In genomic region chr15:48976444-48977088, GRCh38 we compare ENCODE assay signal across 9 cellular contexts. TPM values are rescaled to one million over a fixed set of nuclear protein-coding genes. Genes with fewer than 3 reads are reported as not detected.
A peak's percentile ranks its signal among the peaks of the same experiment; 100 is the strongest.
DNase-seq lines count a peak whose midpoint lies in the region; ATAC-seq, FAIRE-seq and TF ChIP-seq lines count a peak whose summit lies in the region.
"Had no signal": no experiment of that assay in that cellular context is flagged by ENCODE, and none has a peak within 500 bp of the region (broad histone marks: within the 10 kb centered on the region; RNA-seq: fewer than 3 reads in every experiment).

No MANE protein-coding gene starts in this region.

- 0 out of 2 replicates have a peak, but pooled peaks have one; percentile 5 for TF ChIP-seq CTCF in HepG2 (CRISPR knock-in tag; IDR thresholded peaks at IDR 0.05)
- no peak for TF ChIP-seq CTCF in testis (IDR thresholded peaks at IDR 0.05)

- TF ChIP-seq RAD21 in HepG2 (CRISPR knock-in tag; IDR thresholded peaks at IDR 0.05), result no peak

- intact Hi-C loops in HepG2 (cut with micrococcal nuclease; ENCODE audit: unreplicated experiment), result loop anchor here (2.0 kb wide), 1 partner anchor 170 kb away; no protein-coding TSS in a partner anchor
- intact Hi-C loops in testis (cut with DNase I; ENCODE audit: low total_unique reads), result no loop called here

- no TSS peak for BruUV-seq in HepG2 (replicated peaks; lab: Mats Ljungman, UMichigan)

- POLR2A ChIA-PET in HepG2 (lab: Yijun Ruan, JAX), result interaction anchor here (0.8 to 2.0 kb wide), 4 partner anchors 70 to 193 kb away, joined by 3 to 10 read pairs (median 6); partner anchors contain the start of genes CEP152, GALK2 and SECISBP2L

- TF ChIP-seq POLR2A in HepG2 (IDR thresholded peaks at IDR 0.05; ENCODE audit: insufficient read depth in 1 of 2, low read depth in 2 of 2, low read length in 2 of 2) (0 out of 4 replicates have a peak, but pooled peaks of 1 of the 2 experiments have one; percentile 11), testis (IDR thresholded peaks at IDR 0.05) (no peak)

- peak overlapping the region; percentile 51 for H3K27ac ChIP-seq in HepG2 (ENCODE audit: extremely low read length, insufficient read depth, low read length)
- peak overlapping the region; percentile 69 to 83 for H3K27ac ChIP-seq in testis
- H3K27ac ChIP-seq: HL-60 had no signal

- no peaks in the 10 kb centered on the region for H4K20me1 ChIP-seq in HepG2 (ENCODE audit: insufficient read depth, low read length)

- peaks cover 23% of the 10 kb centered on the region for H3K27me3 Mint-ChIP-seq in activated T-cell treated with anti-CD3 and anti-CD28 coated beads, Interleukin-2, amount 50 U/mL, for 72 hours (ENCODE audit: low read depth)

- ATAC-seq in activated T-cell treated with anti-CD3 and anti-CD28 coated beads, Interleukin-2, amount 50 U/mL, for 72 hours (replicated peaks in 1 of 2), result no peak
- peak; percentile 71 for ATAC-seq in HepG2
- no peak for ATAC-seq in GM19463 (IDR thresholded peaks at IDR 0.05; ENCODE audit: unreplicated experiment)

- peak overlapping the region; percentile 57 to 73 for H3K4me3 Mint-ChIP-seq in activated T-cell treated with anti-CD3 and anti-CD28 coated beads, Interleukin-2, amount 50 U/mL, for 72 hours

- peak overlapping the region; percentile 97 for H2AFZ ChIP-seq in HepG2 (ENCODE audit: low read length)

- H3K4me3 ChIP-seq in adipocyte (ENCODE audit: low read length) (peak overlapping the region; percentile 79), HepG2 (replicated peaks in 1 of 3; ENCODE audit: insufficient read depth in 1 of 3, low read depth in 2 of 3, low read length in 3 of 3) (peak overlapping the region; percentile 69 to 80 (median 71)), testis (peak overlapping the region; percentile 56 to 68)

- H3K27me3 ChIP-seq in adipocyte (replicated peaks; ENCODE audit: control insufficient read depth, insufficient read depth, low read length), result peaks cover 6% of the 10 kb centered on the region
- peaks cover 3 to 12% of the 10 kb centered on the region in 2 experiments; a peak in 3 of 5 replicates for H3K27me3 ChIP-seq in HepG2 (ENCODE audit: control insufficient read depth in 1 of 2, insufficient read depth in 2 of 2, low read length in 2 of 2)
- H3K27me3 ChIP-seq in testis, result no peaks in the 10 kb centered on the region

- no peaks in the 10 kb centered on the region for H3K9me3 ChIP-seq in adipocyte (ENCODE audit: control insufficient read depth, low read length)
- no peaks in the 10 kb centered on the region for H3K9me3 ChIP-seq in HepG2 (ENCODE audit: low read length)
- no peaks in the 10 kb centered on the region for H3K9me3 ChIP-seq in testis

- CTCF ChIA-PET in HepG2 (lab: Yijun Ruan, JAX; ENCODE audit: low intra/inter-chr PET ratio, low total read pairs), result no interaction called here

- in situ Hi-C loops in HepG2 (cut with HindIII; ENCODE audit: extremely low pct_ligation_motif_present, low pct_unique_long_range_greater_than_20kb), result no loop called here

- no peaks in the 10 kb centered on the region for H3K36me3 ChIP-seq in adipocyte (ENCODE audit: control insufficient read depth, insufficient read depth, low read length, severe bottlenecking)
- no peaks in the 10 kb centered on the region for H3K36me3 ChIP-seq in HepG2 (replicated peaks in 1 of 2; ENCODE audit: control insufficient read depth in 1 of 2, insufficient read depth in 2 of 2, low read length in 2 of 2)
- H3K36me3 ChIP-seq in testis (ENCODE audit: low read depth, missing control alignments), result no peaks in the 10 kb centered on the region

- H3K9me3 Mint-ChIP-seq in activated T-cell treated with anti-CD3 and anti-CD28 coated beads, Interleukin-2, amount 50 U/mL, for 72 hours, result no peaks in the 10 kb centered on the region

- H3K4me1 Mint-ChIP-seq in activated T-cell treated with anti-CD3 and anti-CD28 coated beads, Interleukin-2, amount 50 U/mL, for 72 hours (ENCODE audit: low read depth), result peaks cover 10% of the 10 kb centered on the region

- peak; percentile 8 for FAIRE-seq in HepG2 (lab: Jason Lieb, UNC)

- DNase-seq in activated T-cell treated with anti-CD3 and anti-CD28 coated beads, Interleukin-2, amount 50 U/mL, for 72 hours, result no peak
- no peak for DNase-seq in activated T-cell treated with anti-CD3 and anti-CD28 coated beads for 4 hours
- DNase-seq in adipocyte (ENCODE audit: low read depth), result no peak
- peak; percentile 45 for DNase-seq in HepG2 (ENCODE audit: low spot score)
- no peak for DNase-seq in testis
- DNase-seq in MV-4-11 (lab: John Stamatoyannopoulos, UW), result no peak
- DNase-seq in T1000 (lab: John Stamatoyannopoulos, UW), result no peak

- peaks cover 14% of the 10 kb centered on the region for H3K4me1 ChIP-seq in adipocyte (ENCODE audit: control insufficient read depth, insufficient read depth, low read length)
- peaks cover 18% of the 10 kb centered on the region for H3K4me1 ChIP-seq in HepG2 (ENCODE audit: insufficient read depth, low read length)
- peaks cover 4% of the 10 kb centered on the region for H3K4me1 ChIP-seq in testis

- no peak overlapping the region for H3K27ac Mint-ChIP-seq in activated T-cell treated with anti-CD3 and anti-CD28 coated beads, Interleukin-2, amount 50 U/mL, for 72 hours

- H3K79me2 ChIP-seq in HepG2 (ENCODE audit: insufficient read depth, low read length), result no peaks in the 10 kb centered on the region

- 7% methylated on average over 7 of the region's 17 CpGs for WGBS in HepG2 (ENCODE audit: low lambda C conversion rate)
- 60 to 67% methylated on average over 17 of the region's 17 CpGs for WGBS in testis, 2 donors

- H3K9ac ChIP-seq in adipocyte (ENCODE audit: low read length) (peak overlapping the region; percentile 90), HepG2 (ENCODE audit: insufficient read depth, low read depth, low read length) (peak overlapping the region; percentile 73)

- H3K36me3 Mint-ChIP-seq in activated T-cell treated with anti-CD3 and anti-CD28 coated beads, Interleukin-2, amount 50 U/mL, for 72 hours (ENCODE audit: insufficient read depth in 2 of 2), result no peaks in the 10 kb centered on the region

- TF ChIP-seq EP300 in HepG2 (IDR thresholded peaks at IDR 0.05; ENCODE audit: low read depth in 2 of 2, low read length in 2 of 2) (no peak), HepG2 (CRISPR knock-in tag; IDR thresholded peaks at IDR 0.05; ENCODE audit: borderline replicate concordance) (no peak)

- H3K4me2 ChIP-seq in HepG2 (ENCODE audit: low read depth, low read length), result peak overlapping the region; percentile 98

TF ChIP-seq in HepG2, 621 proteins besides CTCF, POLR2A, EP300 and RAD21 (continues in another document):
- no peak for TF ChIP-seq HNRNPK (IDR thresholded peaks at IDR 0.05; ENCODE audit: low read depth, low read length, poor library complexity, severe bottlenecking)
- TF ChIP-seq KDM6A (CRISPR knock-in tag; IDR thresholded peaks at IDR 0.05; ENCODE audit: low read depth), result no peak
- TF ChIP-seq, protein P1, sequence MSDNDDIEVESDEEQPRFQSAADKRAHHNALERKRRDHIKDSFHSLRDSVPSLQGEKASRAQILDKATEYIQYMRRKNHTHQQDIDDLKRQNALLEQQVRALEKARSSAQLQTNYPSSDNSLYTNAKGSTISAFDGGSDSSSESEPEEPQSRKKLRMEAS (IDR thresholded peaks at IDR 0.05), result peak; percentile 75
- TF ChIP-seq PHF20 (CRISPR knock-in tag; IDR thresholded peaks at IDR 0.05), result no peak
- no peak for TF ChIP-seq ZNF772 (CRISPR knock-in tag; IDR thresholded peaks at IDR 0.05)
- TF ChIP-seq, protein P2, sequence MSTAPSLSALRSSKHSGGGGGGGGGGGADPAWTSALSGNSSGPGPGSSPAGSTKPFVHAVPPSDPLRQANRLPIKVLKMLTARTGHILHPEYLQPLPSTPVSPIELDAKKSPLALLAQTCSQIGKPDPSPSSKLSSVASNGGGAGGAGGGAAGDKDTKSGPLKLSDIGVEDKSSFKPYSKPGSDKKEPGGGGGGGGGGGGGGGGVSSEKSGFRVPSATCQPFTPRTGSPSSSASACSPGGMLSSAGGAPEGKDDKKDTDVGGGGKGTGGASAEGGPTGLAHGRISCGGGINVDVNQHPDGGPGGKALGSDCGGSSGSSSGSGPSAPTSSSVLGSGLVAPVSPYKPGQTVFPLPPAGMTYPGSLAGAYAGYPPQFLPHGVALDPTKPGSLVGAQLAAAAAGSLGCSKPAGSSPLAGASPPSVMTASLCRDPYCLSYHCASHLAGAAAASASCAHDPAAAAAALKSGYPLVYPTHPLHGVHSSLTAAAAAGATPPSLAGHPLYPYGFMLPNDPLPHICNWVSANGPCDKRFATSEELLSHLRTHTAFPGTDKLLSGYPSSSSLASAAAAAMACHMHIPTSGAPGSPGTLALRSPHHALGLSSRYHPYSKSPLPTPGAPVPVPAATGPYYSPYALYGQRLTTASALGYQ (CRISPR knock-in tag; IDR thresholded peaks at IDR 0.05), result no peak
- TF ChIP-seq ZFP36L1 (CRISPR knock-in tag; IDR thresholded peaks at IDR 0.05), result no peak
- no peak for TF ChIP-seq ZNF30 (CRISPR knock-in tag; IDR thresholded peaks at IDR 0.05)

RNA-seq across cellular contexts. Expression of gene SHC4, which starts 12.8 kb away (rescaled TPM):
- total RNA-seq in activated T-cell treated with anti-CD3 and anti-CD28 coated beads, Interleukin-2, amount 50 U/mL, for 72 hours, result 1 to 10 TPM; 1.2 to 2.1 TPM
- total RNA-seq in HepG2 (2016; rRNA removed; fragmentation: Illumina TruSeq; extraction: Trizol) (0.04 TPM in 2 replicates), testis (10 to 100 TPM; 52.0 to 70.4 TPM)
- not detected in 2 replicates for total RNA-seq in HepG2 (2016; cell fraction: cytosol; rRNA removed; fragmentation: Illumina TruSeq; extraction: Trizol; ENCODE audit: low read depth)
- total RNA-seq in HepG2 (2016; cell fraction: insoluble cytoplasmic fraction; rRNA removed; fragmentation: Illumina TruSeq; extraction: Trizol), result not detected in 2 replicates
- not detected in 2 replicates for total RNA-seq in HepG2 (2016; cell fraction: membrane; rRNA removed; fragmentation: Illumina TruSeq; extraction: Trizol)
- total RNA-seq in HepG2 (2016; cell fraction: nucleus; rRNA removed; fragmentation: Illumina TruSeq; extraction: Trizol), result not detected in 2 replicates
- polyA plus RNA-seq in HepG2 (2011; rRNA removed) (0.01 TPM in 1 of 2 replicates, not detected in the other), testis (ENCODE audit: insufficient read depth, low read depth, low replicate concordance) (22.7 TPM)
- not detected in 2 replicates for polyA plus RNA-seq in HepG2 (2011; cell fraction: cytosol; rRNA removed)
- 0.14 TPM in 1 of 2 replicates, not detected in the other for polyA plus RNA-seq in HepG2 (2011; cell fraction: nucleus; rRNA removed)
- not detected in 2 replicates for polyA plus RNA-seq in HepG2 (2012)
- polyA plus RNA-seq in HepG2 (2016; cell fraction: cytosol; fragmentation: Illumina TruSeq; extraction: Trizol; ENCODE audit: low read depth), result not detected in 2 replicates
- not detected in 2 replicates for polyA plus RNA-seq in HepG2 (2016; cell fraction: insoluble cytoplasmic fraction; fragmentation: Illumina TruSeq; extraction: Trizol; ENCODE audit: low read depth)
- polyA plus RNA-seq in HepG2 (2016; cell fraction: membrane; fragmentation: Illumina TruSeq; extraction: Trizol; ENCODE audit: low read depth), result not detected in 2 replicates
- polyA plus RNA-seq in HepG2 (2016; cell fraction: nucleus; fragmentation: Illumina TruSeq; extraction: Trizol; ENCODE audit: insufficient read depth, low read depth), result not detected in 2 replicates
- polyA minus RNA-seq in HepG2 (2011; rRNA and poly(A)+ RNA removed; ENCODE audit: low replicate concordance), result 1.3 TPM in 1 of 2 replicates, not detected in the other
- not detected in 2 replicates for polyA minus RNA-seq in HepG2 (2011; cell fraction: cytosol; rRNA and poly(A)+ RNA removed)
- polyA minus RNA-seq in HepG2 (2011; cell fraction: nucleus; rRNA and poly(A)+ RNA removed), result not detected in 2 replicates

Comparison
In these comparisons a context has a peak if more than half of its experiments do, and no peak if none do; other contexts are left out.
1. RNA of gene SHC4, which starts 12.8 kb away (total RNA-seq): 52.0 to 70.4 TPM in testis; 1.2 to 2.1 TPM in activated T-cell treated with anti-CD3 and anti-CD28 coated beads, Interleukin-2, amount 50 U/mL, for 72 hours and 0.04 TPM in HepG2; every median in the first group is over 10 times any median in the second.
2. Peak in every context shown above with its lines, with median percentiles within 50 percentile points of each other: H3K4me3 ChIP-seq.